In the genomic region with DNA sequence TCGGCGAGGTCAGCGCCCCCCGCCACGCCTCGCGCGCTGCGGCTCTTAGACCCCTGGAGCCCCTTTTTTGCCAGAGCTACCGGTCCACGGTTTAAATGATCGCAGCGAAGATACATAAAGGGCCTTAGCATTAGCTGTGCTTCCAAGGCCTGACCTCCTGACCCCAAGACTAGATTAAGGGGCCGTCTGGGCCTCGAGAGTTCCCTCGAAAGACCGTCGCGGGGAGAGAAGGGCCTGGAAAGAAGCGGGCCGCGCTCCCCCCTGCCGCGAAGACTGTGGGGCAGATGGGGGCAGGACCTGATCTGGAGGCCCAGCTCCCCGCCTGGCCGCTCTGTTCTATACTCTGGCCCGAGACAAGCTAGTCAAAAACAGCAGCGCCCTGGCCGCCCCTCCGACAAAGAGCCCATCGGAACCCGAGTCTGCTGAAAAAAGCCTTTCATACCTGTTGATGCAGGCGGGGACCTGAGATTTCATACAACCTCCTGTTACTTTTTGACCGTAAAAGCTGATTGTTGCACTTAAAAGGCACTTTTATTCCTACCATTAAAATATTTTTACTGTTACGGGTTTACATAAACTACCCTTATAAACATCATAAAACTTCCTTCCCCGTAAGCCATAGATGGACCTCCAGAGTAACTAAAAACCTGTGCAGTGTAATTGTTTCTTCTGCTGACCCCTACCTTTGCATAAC, we compare ENCODE assay signal across 8 cellular contexts.
DNase-seq lines count a peak whose midpoint lies in the region; ATAC-seq and TF ChIP-seq lines count a peak whose summit lies in the region.
"Had no signal": no experiment of that assay in that cellular context is flagged by ENCODE, and none has a peak within 500 bp of the region (broad histone marks: within the 10 kb centered on the region; RNA-seq: fewer than 3 reads in every experiment).

No MANE protein-coding gene starts in this region.

- H3K14ac ChIP-seq in H9 (ENCODE audit: insufficient read depth, low read length): no peak overlapping the region; the same call in 1 of the 2 replicates

- no peak overlapping the region for H4K91ac ChIP-seq in H9 (ENCODE audit: insufficient read length, low read depth, low read length)

- intact Hi-C loops in activated CD8-positive, alpha-beta T cell treated with anti-CD3 and anti-CD28 coated beads for 36 hours (cut with micrococcal nuclease): loop anchor here (5.0 to 10.0 kb wide), 2 partner anchors 33 to 165 kb away; no protein-coding TSS in a partner anchor

- H2BK5ac ChIP-seq in H9 (ENCODE audit: insufficient read length, low read length): no peak overlapping the region

- H3K4ac ChIP-seq in H9 (ENCODE audit: low read depth, low read length): no peak overlapping the region

- CTCF ChIA-PET in activated CD8-positive, alpha-beta T cell treated with anti-CD3 and anti-CD28 coated beads for 36 hours (lab: Charles Lee): interaction anchor here (1.4 to 2.1 kb wide), 4 partner anchors 9 to 34 kb away, joined by 3 to 8 read pairs (median 6); no protein-coding TSS in a partner anchor

- peaks cover 42% of the 10 kb centered on the region for H3F3A ChIP-seq in smooth muscle cell (ENCODE audit: low read depth)

- H3K9ac ChIP-seq in H9 (ENCODE audit: extremely low read depth, insufficient read length, low read length): no peak overlapping the region
- H3K9ac ChIP-seq in iPS-20b (ENCODE audit: low read depth, low read length): no peak overlapping the region
- H3K9ac ChIP-seq in smooth muscle cell (ENCODE audit: low read depth): no peak overlapping the region

- 100% methylated on average over 2 of the region's 36 CpGs for WGBS in H9 (ENCODE audit: extremely low coverage, insufficient read length, low lambda C conversion rate)
- WGBS in smooth muscle cell (ENCODE audit: low lambda C conversion rate): 42% methylated on average over 30 of the region's 36 CpGs

- H3K4me3 ChIP-seq in iPS-20b (ENCODE audit: low read length) (peak overlapping the region; percentile 68; the same call in 1 of the 2 replicates), smooth muscle cell (peak overlapping the region; percentile 66)

- no peak overlapping the region for H3K18ac ChIP-seq in H9 (ENCODE audit: insufficient read length, low read depth, low read length)

- H3K4me3 Mint-ChIP-seq in H9: peak overlapping the region; percentile 72 to 79
- peak overlapping the region; percentile 14 for H3K4me3 Mint-ChIP-seq in activated CD8-positive, alpha-beta T cell treated with anti-CD3 and anti-CD28 coated beads for 36 hours

- H3K9me3 Mint-ChIP-seq in H9: no peaks in the 10 kb centered on the region; a peak in 1 of 5 replicates
- no peaks in the 10 kb centered on the region for H3K9me3 Mint-ChIP-seq in activated CD8-positive, alpha-beta T cell treated with anti-CD3 and anti-CD28 coated beads for 36 hours

- H3K36me3 ChIP-seq in iPS-20b (ENCODE audit: insufficient read depth, low read depth, low read length) (no peaks in the 10 kb centered on the region), smooth muscle cell (ENCODE audit: low read depth) (no peaks in the 10 kb centered on the region)

- peaks cover 24% of the 10 kb centered on the region for H3K23me2 ChIP-seq in H9 (ENCODE audit: insufficient read length, low read depth, low read length, poor library complexity, severe bottlenecking)

- DNase-seq in H9 (peak; percentile 59), smooth muscle cell (lab: John Stamatoyannopoulos, UW; ENCODE audit: unreplicated experiment) (no peak), NCI-H69 (lab: John Stamatoyannopoulos, UW) (no peak)
- no peak for DNase-seq in activated CD8-positive, alpha-beta T cell treated with anti-CD3 and anti-CD28 coated beads for 36 hours
- DNase-seq in activated CD8-positive, alpha-beta memory T cell treated with anti-CD3 and anti-CD28 coated beads, Interleukin-2, amount 50 U/mL, for 4 hours: no peak
- DNase-seq: stimulated activated CD4-positive, alpha-beta T cell treated with anti-CD3 and anti-CD28 coated beads, Interleukin-4, amount 100 ng/mL, for 4 hours had no signal

- H3K4me1 ChIP-seq in H9 (ENCODE audit: insufficient read depth, low read length) (peaks cover 3% of the 10 kb centered on the region; the same call in 1 of the 2 replicates), iPS-20b (ENCODE audit: insufficient read depth, low read length) (peaks cover 10% of the 10 kb centered on the region), smooth muscle cell (ENCODE audit: low read depth) (peaks cover 36% of the 10 kb centered on the region)

- H3K4me1 Mint-ChIP-seq in H9: peaks cover 31 to 35% of the 10 kb centered on the region in 2 experiments
- peaks cover 43% of the 10 kb centered on the region for H3K4me1 Mint-ChIP-seq in activated CD8-positive, alpha-beta T cell treated with anti-CD3 and anti-CD28 coated beads for 36 hours (ENCODE audit: low read depth)

- no peak overlapping the region for H2BK120ac ChIP-seq in H9 (ENCODE audit: low read depth, low read length, poor library complexity, severe bottlenecking)

- no peak overlapping the region for H3K56ac ChIP-seq in H9 (ENCODE audit: insufficient read length, low read depth, low read length)

- H3K9me3 ChIP-seq in H9 (ENCODE audit: control insufficient read depth, low read depth, low read length) (no peaks in the 10 kb centered on the region), iPS-20b (ENCODE audit: insufficient read depth, low read depth, low read length) (no peaks in the 10 kb centered on the region), smooth muscle cell (replicated peaks; ENCODE audit: low read depth) (no peaks in the 10 kb centered on the region)

- H3K27me3 Mint-ChIP-seq in H9 (ENCODE audit: low read depth): peaks cover 56% of the 10 kb centered on the region
- peaks cover 2% of the 10 kb centered on the region for H3K27me3 Mint-ChIP-seq in activated CD8-positive, alpha-beta T cell treated with anti-CD3 and anti-CD28 coated beads for 36 hours

- no peak overlapping the region for H2BK12ac ChIP-seq in H9 (ENCODE audit: insufficient read length, low read depth, low read length)

- H3K27me3 ChIP-seq in H9 (ENCODE audit: insufficient read depth, low read length) (no peaks in the 10 kb centered on the region; the same call in 1 of the 2 replicates), iPS-20b (ENCODE audit: insufficient read depth, low read length) (peaks cover 85% of the 10 kb centered on the region), smooth muscle cell (ENCODE audit: low read depth) (no peaks in the 10 kb centered on the region)

- no peak overlapping the region for H3K27ac Mint-ChIP-seq in H9
- H3K27ac Mint-ChIP-seq in activated CD8-positive, alpha-beta T cell treated with anti-CD3 and anti-CD28 coated beads for 36 hours: no peak overlapping the region

- H2AFZ ChIP-seq in H9 (ENCODE audit: low read length): no peak overlapping the region
- H2AFZ ChIP-seq in smooth muscle cell (ENCODE audit: low read depth): peak overlapping the region; percentile 26

- H2AK5ac ChIP-seq in H9 (ENCODE audit: insufficient read length, low read length): no peak overlapping the region

- POLR2A ChIA-PET in activated CD8-positive, alpha-beta T cell treated with anti-CD3 and anti-CD28 coated beads for 36 hours (lab: Charles Lee): interaction anchor here (0.6 kb wide), 1 partner anchor 283 kb away, joined by 3 read pairs; no protein-coding TSS in a partner anchor

- TF ChIP-seq CTCF in H9 (conservative IDR thresholded peaks at IDR 0.05) (no peak), smooth muscle cell (IDR thresholded peaks at IDR 0.05; ENCODE audit: borderline replicate concordance, insufficient read depth, poor library complexity, severe bottlenecking) (no peak)
- no peak for TF ChIP-seq CTCF in activated CD8-positive, alpha-beta T cell treated with anti-CD3 and anti-CD28 coated beads for 36 hours (IDR thresholded peaks at IDR 0.05)

- no peaks in the 10 kb centered on the region for H3K79me2 ChIP-seq in H9 (ENCODE audit: insufficient read depth, low read length)
- H3K79me2 ChIP-seq in smooth muscle cell (ENCODE audit: low read depth): no peaks in the 10 kb centered on the region

- no peak overlapping the region for H4K5ac ChIP-seq in H9 (ENCODE audit: insufficient read length, low read depth, low read length)

- H3K36me3 Mint-ChIP-seq in H9 (ENCODE audit: insufficient read depth in 1 of 3, low read depth in 3 of 3): no peaks in the 10 kb centered on the region; a peak in 2 of 7 replicates
- H3K36me3 Mint-ChIP-seq in activated CD8-positive, alpha-beta T cell treated with anti-CD3 and anti-CD28 coated beads for 36 hours (ENCODE audit: low read depth): peaks cover 14% of the 10 kb centered on the region

- ATAC-seq in activated CD8-positive, alpha-beta T cell treated with anti-CD3 and anti-CD28 coated beads for 36 hours: no peak
- ATAC-seq in GM18873 (IDR thresholded peaks at IDR 0.05; ENCODE audit: low FRiP score, unreplicated experiment): no peak

- H4K20me1 ChIP-seq in H9 (ENCODE audit: control insufficient read depth, insufficient read depth, insufficient read length): no peaks in the 10 kb centered on the region
- H4K20me1 ChIP-seq in smooth muscle cell (ENCODE audit: low read depth): no peaks in the 10 kb centered on the region

- no peak overlapping the region for H2BK20ac ChIP-seq in H9 (ENCODE audit: low read depth, low read length, poor library complexity, severe bottlenecking)

- H3T11ph ChIP-seq in H9 (ENCODE audit: low read length): no peak overlapping the region

- H3K27ac ChIP-seq in H9 (ENCODE audit: insufficient read length, low read depth, low read length) (no peak overlapping the region), iPS-20b (ENCODE audit: low read length) (no peak overlapping the region), smooth muscle cell (ENCODE audit: low read depth) (no peak overlapping the region)

- no peak overlapping the region for H3K23ac ChIP-seq in H9 (ENCODE audit: insufficient read length, low read depth, low read length)

- no peaks in the 10 kb centered on the region for H3K79me1 ChIP-seq in H9 (ENCODE audit: insufficient read depth, low read depth, low read length, poor library complexity, severe bottlenecking)

- no peak overlapping the region for H4K8ac ChIP-seq in H9 (replicated peaks; ENCODE audit: insufficient read length, low read depth, low read length)

- H2BK15ac ChIP-seq in H9 (ENCODE audit: low read depth, low read length): no peak overlapping the region

- peak overlapping the region; percentile 32 for H3K4me2 ChIP-seq in H9 (ENCODE audit: insufficient read depth, insufficient read length, low read length)
- peak overlapping the region; percentile 97 for H3K4me2 ChIP-seq in smooth muscle cell
